ENCODE assay signal across 10 cellular contexts in genomic region chr2:64202206-64202864, GRCh38. TPM values are rescaled to one million over a fixed set of nuclear protein-coding genes. Genes with fewer than 3 reads are reported as not detected.
DNase-seq lines count a peak whose midpoint lies in the region; ATAC-seq, FAIRE-seq and TF ChIP-seq lines count a peak whose summit lies in the region.
"Had no signal": no experiment of that assay in that cellular context is flagged by ENCODE, and none has a peak within 500 bp of the region (broad histone marks: within the 10 kb centered on the region; RNA-seq: fewer than 3 reads in every experiment).

No MANE protein-coding gene starts in this region.

- H3K9me3 ChIP-seq in HCT116 (ENCODE audit: control insufficient read depth in 1 of 2, insufficient read depth in 1 of 2, low read depth in 1 of 2, low read length in 2 of 2) (no peaks in the 10 kb centered on the region), keratinocyte (ENCODE audit: control insufficient read depth, low read depth, low read length) (no peaks in the 10 kb centered on the region)
- H3K9me3 ChIP-seq: testis had no signal

- BruUV-seq in HCT116 (replicated peaks; lab: Mats Ljungman, UMichigan): no TSS peak

- no peaks in the 10 kb centered on the region for H3K27me3 ChIP-seq in HCT116 (ENCODE audit: insufficient read depth, low read length)
- no peaks in the 10 kb centered on the region for H3K27me3 ChIP-seq in bronchial epithelial cell (ENCODE audit: control insufficient read depth, insufficient read depth, low read length)
- no peaks in the 10 kb centered on the region for H3K27me3 ChIP-seq in keratinocyte (ENCODE audit: control insufficient read depth, extremely low read depth, insufficient read depth, low read length)
- H3K27me3 ChIP-seq: testis had no signal

- TF ChIP-seq RAD21 in HCT116 (IDR thresholded peaks at IDR 0.05; ENCODE audit: low read depth): no peak

- H3K9ac ChIP-seq in HCT116 (ENCODE audit: low read length): no peak overlapping the region
- H3K9ac ChIP-seq in keratinocyte (ENCODE audit: control insufficient read depth, extremely low read depth, insufficient read depth, low read length): no peak overlapping the region

- no peak for TF ChIP-seq POLR2A in HCT116 (IDR thresholded peaks at IDR 0.05; ENCODE audit: borderline replicate concordance, extremely low read depth, insufficient read depth, insufficient read length)

- peaks cover 2% of the 10 kb centered on the region for H3K9me1 ChIP-seq in keratinocyte (ENCODE audit: control insufficient read depth, extremely low read depth, insufficient read depth, low read length)

- no peak for FAIRE-seq in bronchial epithelial cell (lab: Jason Lieb, UNC)
- no peak for FAIRE-seq in keratinocyte (lab: Jason Lieb, UNC)

- H3K36me3 ChIP-seq in HCT116 (ENCODE audit: control insufficient read depth in 1 of 2, insufficient read depth in 2 of 2, low read length in 2 of 2) (no peaks in the 10 kb centered on the region), bronchial epithelial cell (ENCODE audit: control insufficient read depth, insufficient read depth, low read length) (no peaks in the 10 kb centered on the region), keratinocyte (ENCODE audit: control insufficient read depth in 2 of 2, extremely low read depth in 1 of 2, insufficient read depth in 2 of 2, low read length in 2 of 2) (no peaks in the 10 kb centered on the region)

- RAD21 ChIA-PET in HCT116 (lab: Charles Lee; ENCODE audit: low non-redundant PET in 1 of 2, low total read pairs in 2 of 2, uncharacterized antibody in 2 of 2, unreplicated experiment in 2 of 2): no interaction called here

- CTCF ChIA-PET in HCT116 (lab: Charles Lee): no interaction called here

- H3K4me1 ChIP-seq in HCT116 (ENCODE audit: control insufficient read depth in 1 of 2, insufficient read depth in 2 of 2, low read length in 2 of 2): peaks cover 0 to 10% of the 10 kb centered on the region in 2 experiments; a peak in 1 of 4 replicates
- peaks cover 21% of the 10 kb centered on the region for H3K4me1 ChIP-seq in keratinocyte (ENCODE audit: control insufficient read depth, extremely low read depth, insufficient read depth, low read length)

- H3K27ac ChIP-seq in 22Rv1 (peak overlapping the region; percentile 5; the same call in 1 of the 2 replicates), HCT116 (ENCODE audit: low read depth, low read length) (no peak overlapping the region), keratinocyte (ENCODE audit: control insufficient read depth, insufficient read depth, low read length) (peak overlapping the region; percentile 75)
- H3K27ac ChIP-seq: testis had no signal

- intact Hi-C loops in HCT116 (cut with micrococcal nuclease): no loop called here

- ATAC-seq in HCT116 (no peak), HG02798 (IDR thresholded peaks at IDR 0.05; ENCODE audit: poor library complexity, unreplicated experiment) (no peak), left lobe of liver (no peak)
- no peak for ATAC-seq in activated CD4-positive, CD25-positive, alpha-beta regulatory T cell treated with anti-CD3 and anti-CD28 coated beads, Interleukin-2, amount 50 U/mL, for 24 hours

- H3K79me2 ChIP-seq in HCT116 (ENCODE audit: insufficient read depth, low read length): no peaks in the 10 kb centered on the region
- H3K79me2 ChIP-seq in keratinocyte (ENCODE audit: control insufficient read depth, insufficient read depth, low read length): no peaks in the 10 kb centered on the region

- H2AFZ ChIP-seq in HCT116 (ENCODE audit: low read depth, low read length, poor library complexity, severe bottlenecking) (peak overlapping the region; percentile 2), keratinocyte (ENCODE audit: control insufficient read depth, low read length) (no peak overlapping the region)

- H3K9me2 ChIP-seq in HCT116 (ENCODE audit: insufficient read depth): no peaks in the 10 kb centered on the region

- POLR2A ChIA-PET in HCT116 (lab: Charles Lee): no interaction called here

- no peak overlapping the region for H3K4me3 ChIP-seq in HCT116 (replicated peaks in 1 of 2; ENCODE audit: low read depth in 1 of 2, low read length in 2 of 2)
- H3K4me3 ChIP-seq in bronchial epithelial cell (ENCODE audit: low read depth, low read length): no peak overlapping the region
- H3K4me3 ChIP-seq in keratinocyte (ENCODE audit: control insufficient read depth in 2 of 3, extremely low read depth in 1 of 3, insufficient read depth in 2 of 3, low read depth in 1 of 3, low read length in 3 of 3): no peak overlapping the region
- H3K4me3 ChIP-seq: testis had no signal

- dilution Hi-C loops in keratinocyte (cut with MboI; ENCODE audit: extremely low pct_ligation_motif_present, low sequenced_read_pairs): no loop called here

- TF ChIP-seq CTCF in 22Rv1 (IDR thresholded peaks at IDR 0.05) (no peak), HCT116 (IDR thresholded peaks at IDR 0.05 in 2 of 3, conservative IDR thresholded peaks at IDR 0.05 in 1 of 3; ENCODE audit: borderline replicate concordance in 1 of 3, insufficient read depth in 1 of 3, low read depth in 2 of 3, low read length in 2 of 3) (no peak), bronchial epithelial cell (IDR thresholded peaks at IDR 0.05; ENCODE audit: insufficient read depth, low read length, severe bottlenecking) (no peak), keratinocyte (optimal IDR thresholded peaks at IDR 0.05 in 1 of 3, IDR thresholded peaks at IDR 0.05 in 1 of 3, conservative IDR thresholded peaks at IDR 0.05 in 1 of 3; ENCODE audit: extremely low read depth in 1 of 3, insufficient read depth in 2 of 3, low read length in 3 of 3) (no peak)

- H4K20me1 ChIP-seq in HCT116 (ENCODE audit: insufficient read depth) (no peaks in the 10 kb centered on the region), keratinocyte (ENCODE audit: control insufficient read depth, extremely low read depth, insufficient read depth, low read length) (no peaks in the 10 kb centered on the region)

- DNase-seq in HCT116 (ENCODE audit: low read depth, low spot score): no peak
- DNase-seq in bronchial epithelial cell (ENCODE audit: low read depth): peak; percentile 78
- no peak for DNase-seq in keratinocyte (ENCODE audit: low read depth, low spot score)
- DNase-seq in KG1 (lab: John Stamatoyannopoulos, UW): no peak
- no peak for DNase-seq in left lobe of liver (ENCODE audit: low spot score)
- DNase-seq: DMS79 treated with DMSO at 0.1 percent for 48 hours, testis had no signal

- H3K4me2 ChIP-seq in HCT116 (ENCODE audit: low read length) (no peak overlapping the region), keratinocyte (ENCODE audit: control insufficient read depth, extremely low read depth, insufficient read depth, low read depth, low read length) (no peak overlapping the region)

TF ChIP-seq in HCT116, 20 proteins besides CTCF, POLR2A, EP300 and RAD21 (continues in another document):
- TF ChIP-seq ELF1 (IDR thresholded peaks at IDR 0.05; ENCODE audit: borderline replicate concordance, low read depth): no peak
- no peak for TF ChIP-seq REST (IDR thresholded peaks at IDR 0.05; ENCODE audit: low read depth)
- no peak for TF ChIP-seq MAX (IDR thresholded peaks at IDR 0.05)
- no peak for TF ChIP-seq ZNF274 (IDR thresholded peaks at IDR 0.05; ENCODE audit: low read depth, low read length)
- no peak for TF ChIP-seq EZH2 (IDR thresholded peaks at IDR 0.05)
- TF ChIP-seq POLR2AphosphoS5 (IDR thresholded peaks at IDR 0.05; ENCODE audit: low read depth, low read length): no peak
- no peak for TF ChIP-seq EZH2phosphoT487 (IDR thresholded peaks at IDR 0.05; ENCODE audit: borderline replicate concordance)
- TF ChIP-seq CBX3 (IDR thresholded peaks at IDR 0.05; ENCODE audit: low read depth): no peak
- no peak for TF ChIP-seq CEBPB (IDR thresholded peaks at IDR 0.05; ENCODE audit: low read depth)
- no peak for TF ChIP-seq SRF (IDR thresholded peaks at IDR 0.05; ENCODE audit: low read depth)
- no peak for TF ChIP-seq SP1 (IDR thresholded peaks at IDR 0.05; ENCODE audit: low read depth)
- TF ChIP-seq YY1 (IDR thresholded peaks at IDR 0.05; ENCODE audit: extremely low read depth, insufficient replicate concordance, low read depth, low read length): no peak

RNA-seq across cellular contexts. Expression of gene PELI1, which starts 58.1 kb away (rescaled TPM):
- total RNA-seq in HCT116 (2021; ENCODE audit: unreplicated experiment): 7.9 TPM
- polyA plus RNA-seq in HCT116 (2012): 2.5 and 3.5 TPM in 2 replicates
- total RNA-seq in bronchial epithelial cell: 22.9 and 38.1 TPM in 2 replicates
- polyA plus RNA-seq in keratinocyte: 14.1 to 21.2 TPM (median 17.0 TPM) in 3 replicates
- polyA plus RNA-seq in keratinocyte (2011; ENCODE audit: low read depth): 24.6 TPM
- polyA plus RNA-seq in keratinocyte (2011; cell fraction: cytosol; rRNA removed): 11.1 and 18.0 TPM in 2 replicates
- 18.2 and 22.7 TPM in 2 replicates for polyA plus RNA-seq in keratinocyte (2011; cell fraction: nucleus; rRNA removed)
- polyA plus RNA-seq in keratinocyte (2012; ENCODE audit: low replicate concordance): 10.1 and 30.1 TPM in 2 replicates
- 3.6 to 21.1 TPM (median 13.4 TPM) in 3 replicates for polyA minus RNA-seq in keratinocyte
- 21.7 TPM for polyA minus RNA-seq in keratinocyte (2011; cell fraction: cytosol; rRNA and poly(A)+ RNA removed)
- 16.0 and 24.6 TPM in 2 replicates for polyA minus RNA-seq in keratinocyte (2011; cell fraction: nucleus; rRNA and poly(A)+ RNA removed)
- 6.3 TPM for total RNA-seq in left lobe of liver
